13 cellular contexts compared by ENCODE assay signal in the genomic region with DNA sequence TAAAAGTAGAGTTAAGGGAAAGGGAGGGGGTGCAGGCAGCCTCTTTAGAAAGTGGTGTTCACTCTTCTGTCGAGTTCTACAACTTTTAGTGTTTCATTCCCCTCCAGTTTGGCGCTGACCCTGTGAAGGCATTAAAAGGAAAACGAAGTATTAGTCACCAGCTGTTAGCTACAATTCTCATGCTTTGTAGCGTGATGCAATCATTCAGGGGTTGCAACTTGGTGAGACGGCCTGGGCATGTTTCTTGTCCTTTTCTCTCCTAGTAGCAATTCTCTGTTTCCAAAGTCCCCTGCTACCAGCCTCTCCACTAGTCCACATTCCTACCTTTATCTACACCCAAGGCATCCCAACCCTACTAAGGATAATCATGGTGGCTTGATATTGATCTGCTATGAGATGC. TPM values are rescaled to one million over a fixed set of nuclear protein-coding genes. Genes with fewer than 3 reads are reported as not detected.
DNase-seq lines count a peak whose midpoint lies in the region; ATAC-seq, FAIRE-seq and TF ChIP-seq lines count a peak whose summit lies in the region.
"Had no signal": no experiment of that assay in that cellular context is flagged by ENCODE, and none has a peak within 500 bp of the region (broad histone marks: within the 10 kb centered on the region; RNA-seq: fewer than 3 reads in every experiment).

No MANE protein-coding gene starts in this region.

- no peaks in the 10 kb centered on the region for H3K9me3 Mint-ChIP-seq in natural killer cell treated with Interleukin-12 subunit alpha and Interleukin-12 subunit beta and Interleukin-15 and Interleukin-18, amount 100 ng/mL, for 72 hours
- H3K9me3 Mint-ChIP-seq: T-helper 1 cell treated with Interleukin-12 subunit alpha and Interleukin-12 subunit beta and Interleukin-4 antibody, amounts not matched to agents 30 μg/mL and 1 μg/mL, for 36 hours had no signal

- no peak overlapping the region for H3K4me3 Mint-ChIP-seq in natural killer cell treated with Interleukin-12 subunit alpha and Interleukin-12 subunit beta and Interleukin-15 and Interleukin-18, amount 100 ng/mL, for 72 hours
- H3K4me3 Mint-ChIP-seq: brain; T-helper 1 cell treated with Interleukin-12 subunit alpha and Interleukin-12 subunit beta and Interleukin-4 antibody, amounts not matched to agents 30 μg/mL and 1 μg/mL, for 36 hours had no signal

- FAIRE-seq in H54 (lab: Jason Lieb, UNC) = no peak

- no peak for TF ChIP-seq EP300 in stomach (IDR thresholded peaks at IDR 0.05)
- no peak for TF ChIP-seq EP300 in tibial nerve (IDR thresholded peaks at IDR 0.05)

- no peak for TF ChIP-seq CTCF in stomach (IDR thresholded peaks at IDR 0.05)
- TF ChIP-seq CTCF in tibial nerve (IDR thresholded peaks at IDR 0.05) = no peak

- H3K27ac Mint-ChIP-seq in natural killer cell treated with Interleukin-12 subunit alpha and Interleukin-12 subunit beta and Interleukin-15 and Interleukin-18, amount 100 ng/mL, for 72 hours = no peak overlapping the region

- H3K27me3 Mint-ChIP-seq in natural killer cell treated with Interleukin-12 subunit alpha and Interleukin-12 subunit beta and Interleukin-15 and Interleukin-18, amount 100 ng/mL, for 72 hours = no peaks in the 10 kb centered on the region
- H3K27me3 Mint-ChIP-seq: progenitor cell of endocrine pancreas had no signal

- no peaks in the 10 kb centered on the region for H3K27me3 ChIP-seq in SJSA1 (replicated peaks)
- no peaks in the 10 kb centered on the region for H3K27me3 ChIP-seq in stomach
- H3K27me3 ChIP-seq in tibial nerve = no peaks in the 10 kb centered on the region

- H3K27ac ChIP-seq in SJSA1 (0 out of 2 replicates have a peak overlapping the region, but pooled peaks have one; percentile 30), stomach (peak overlapping the region in 4 of 5 donors; percentile 26 to 76 (median 44)), tibial nerve (peak overlapping the region in 1 of 4 donors; percentile 78)

- peaks cover 70% of the 10 kb centered on the region for H3K36me3 ChIP-seq in SJSA1
- H3K36me3 ChIP-seq in stomach = peaks cover 70 to 96% (median 92%) of the 10 kb centered on the region in 4 donors
- peaks cover 0 to 86% (median 44%) of the 10 kb centered on the region in 3 donors for H3K36me3 ChIP-seq in tibial nerve

- peaks cover 53% of the 10 kb centered on the region for H3K4me1 ChIP-seq in SJSA1 (replicated peaks)
- H3K4me1 ChIP-seq in stomach = peaks cover 0 to 42% (median 27%) of the 10 kb centered on the region in 4 donors
- H3K4me1 ChIP-seq in tibial nerve = peaks cover 0 to 36% (median 14%) of the 10 kb centered on the region in 4 donors

- DNase-seq in H54 (ENCODE audit: insufficient read length, low spot score) = peak; percentile 7
- no peak for DNase-seq in SJSA1 (ENCODE audit: low read depth in 1 of 2, low spot score in 2 of 2)
- peak; percentile 69 for DNase-seq in fibroblast of gingiva (ENCODE audit: low read depth)
- no peak for DNase-seq in stomach
- DNase-seq in natural killer cell treated with Interleukin-12 subunit alpha and Interleukin-12 subunit beta and Interleukin-15 and Interleukin-18, amount 100 ng/mL, for 72 hours (ENCODE audit: low spot score) = no peak
- no peak for DNase-seq in tibial nerve (ENCODE audit: low spot score in 2 of 2)
- DNase-seq: glutamatergic neuron, NCI-H1417 had no signal

- no peak for ATAC-seq in GM21737 (IDR thresholded peaks at IDR 0.05; ENCODE audit: unreplicated experiment)
- no peak for ATAC-seq in natural killer cell treated with Interleukin-12 subunit alpha and Interleukin-12 subunit beta and Interleukin-15 and Interleukin-18, amount 100 ng/mL, for 72 hours

- TF ChIP-seq POLR2A in H54 (IDR thresholded peaks at IDR 0.05; ENCODE audit: low read depth, low read length) (no peak), stomach (IDR thresholded peaks at IDR 0.05) (no peak), tibial nerve (IDR thresholded peaks at IDR 0.05) (no peak)

- peaks cover 13% of the 10 kb centered on the region for H3K36me3 Mint-ChIP-seq in natural killer cell treated with Interleukin-12 subunit alpha and Interleukin-12 subunit beta and Interleukin-15 and Interleukin-18, amount 100 ng/mL, for 72 hours

- intact Hi-C loops in stomach (cut with DNase I; ENCODE audit: low total_unique reads) = no loop called here

- no peak overlapping the region for H3K4me3 ChIP-seq in SJSA1
- no peak overlapping the region for H3K4me3 ChIP-seq in stomach
- H3K4me3 ChIP-seq in tibial nerve = no peak overlapping the region
- H3K4me3 ChIP-seq: lung had no signal

- H3K9me3 ChIP-seq in SJSA1 (replicated peaks) (no peaks in the 10 kb centered on the region), stomach (peaks cover 0 to 11% (median 3%) of the 10 kb centered on the region in 4 donors), tibial nerve (peaks cover 0 to 10% (median 0%) of the 10 kb centered on the region in 4 donors)

- no peaks in the 10 kb centered on the region for H3K4me1 Mint-ChIP-seq in natural killer cell treated with Interleukin-12 subunit alpha and Interleukin-12 subunit beta and Interleukin-15 and Interleukin-18, amount 100 ng/mL, for 72 hours (ENCODE audit: low read depth in 2 of 2)

- 71 to 86% (median 78%) methylated on average over 5 of the region's 5 CpGs for WGBS in stomach, 5 donors
- 70 to 74% methylated on average over 5 of the region's 5 CpGs for WGBS in tibial nerve, 2 donors

RNA-seq across cellular contexts. Expression of gene DGKI, which starts 33.7 kb away (rescaled TPM):
- total RNA-seq in SJSA1 (2014; rRNA removed; shearing (Covaris generic)) = 1.6 and 2.9 TPM in 2 replicates
- total RNA-seq in stomach (1 to 10 TPM in 1 of 5 donors, under 1 TPM in 2, not detected in 2; under 0.01 to 5.1 (median 0.29) TPM), tibial nerve (1 to 10 TPM in 3 of 4 donors, under 1 TPM in 1; 0.21 to 2.7 (median 1.7) TPM)
- polyA plus RNA-seq in stomach = under 1 TPM in 2 of 3 donors, not detected in 1; 0.19 to 0.20 TPM
- total RNA-seq in natural killer cell treated with Interleukin-12 subunit alpha and Interleukin-12 subunit beta and Interleukin-15 and Interleukin-18, amount 100 ng/mL, for 72 hours = 1 to 10 TPM; 1.5 to 4.4 TPM

Comparison
In these comparisons a context has a peak if more than half of its experiments do, and no peak if none do; other contexts are left out.
1. DNase-seq: peak in H54 (single experiment) and fibroblast of gingiva (single experiment); none in SJSA1 (0 of 2), stomach (single experiment), natural killer cell treated with Interleukin-12 subunit alpha and Interleukin-12 subunit beta and Interleukin-15 and Interleukin-18, amount 100 ng/mL, for 72 hours (single experiment) and tibial nerve (0 of 2).